In the genomic region with DNA sequence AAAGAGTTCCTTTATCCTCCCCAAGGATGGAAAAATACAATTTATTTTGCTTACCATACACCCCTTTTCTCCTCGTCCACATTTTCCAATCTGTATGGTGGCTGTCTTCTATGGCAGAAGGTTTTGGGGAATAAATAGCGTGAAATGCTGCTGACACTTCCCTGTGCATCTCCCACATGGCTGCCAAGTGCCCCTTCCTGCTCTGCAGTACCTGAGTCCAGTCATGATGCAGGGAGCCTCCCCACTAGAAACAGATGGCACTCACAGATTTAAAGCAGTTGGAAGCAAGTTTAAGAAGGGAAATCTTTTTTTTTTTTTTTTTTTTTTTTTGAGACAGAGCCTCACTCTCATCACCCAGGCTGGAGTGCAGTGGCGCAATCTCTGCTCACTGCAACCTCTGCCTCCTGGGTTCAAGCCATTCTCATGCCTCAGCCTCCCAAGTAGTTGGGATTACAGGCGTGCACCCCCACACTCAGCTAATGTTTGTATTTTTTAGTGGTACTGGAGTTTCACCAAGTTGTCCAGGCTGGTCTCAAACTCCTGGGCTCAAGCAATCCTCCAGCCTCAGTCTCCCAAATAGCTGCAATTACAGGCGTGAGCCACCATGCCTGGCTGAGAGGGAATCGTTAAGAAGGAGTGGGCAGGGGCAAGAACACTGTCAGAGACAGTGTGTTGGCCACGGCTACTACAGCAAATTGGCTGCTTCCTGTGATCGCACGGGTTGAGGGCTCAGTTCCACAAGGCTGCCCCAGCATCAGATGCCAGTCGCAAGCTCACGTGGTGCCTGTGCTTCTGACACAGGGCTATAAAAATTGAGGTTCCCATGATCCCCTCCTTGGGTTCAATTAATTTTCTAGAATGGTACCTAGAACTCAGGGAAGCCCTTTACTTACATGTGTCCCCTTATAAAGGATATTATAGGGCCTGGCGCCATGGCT, we compare ENCODE assay signal across 2 cellular contexts.
TF ChIP-seq lines count a peak whose summit lies in the region.

No MANE protein-coding gene starts in this region.

TF ChIP-seq in GM12891, 5 proteins besides CTCF, POLR2A, EP300 and RAD21:
- TF ChIP-seq POLR2AphosphoS5 (IDR thresholded peaks at IDR 0.05; ENCODE audit: low read depth, low read length) (no peak), POU2F2 (IDR thresholded peaks at IDR 0.05; ENCODE audit: low read depth, low read length) (no peak), PAX5 (IDR thresholded peaks at IDR 0.05; ENCODE audit: insufficient read depth, low read length, severe bottlenecking) (no peak)
TF ChIP-seq in GM12891: peak in this region for 0.

TF ChIP-seq in H1, 55 proteins besides CTCF, POLR2A, EP300 and RAD21:
- TF ChIP-seq ATF3 (IDR thresholded peaks at IDR 0.05; ENCODE audit: insufficient read depth, low read depth, low read length) = no peak
- TF ChIP-seq POLR2AphosphoS5 (IDR thresholded peaks at IDR 0.05; ENCODE audit: low read depth, low read length) = peak; percentile 25
